ENCODE assay signal across 20 cellular contexts in genomic region chr1:51048670-51049069, GRCh38. TPM values are rescaled to one million over a fixed set of nuclear protein-coding genes. Genes with fewer than 3 reads are reported as not detected.
DNase-seq lines count a peak whose midpoint lies in the region; ATAC-seq and TF ChIP-seq lines count a peak whose summit lies in the region.
"Had no signal": no experiment of that assay in that cellular context is flagged by ENCODE, and none has a peak within 500 bp of the region (broad histone marks: within the 10 kb centered on the region; RNA-seq: fewer than 3 reads in every experiment).

No MANE protein-coding gene starts in this region.

- TF ChIP-seq CTCF in SK-N-SH (IDR thresholded peaks at IDR 0.05), result no peak
- TF ChIP-seq CTCF in dorsolateral prefrontal cortex (IDR thresholded peaks at IDR 0.05 in 54 of 56, conservative IDR thresholded peaks at IDR 0.05 in 2 of 56; ENCODE audit: low read depth in 1 of 56, partially characterized antibody in 56 of 56), result no peak

- H3K9me3 ChIP-seq in SK-N-SH, result no peaks in the 10 kb centered on the region

- no peak for TF ChIP-seq RAD21 in SK-N-SH (IDR thresholded peaks at IDR 0.05; ENCODE audit: low read length)

- WGBS in SK-N-SH (ENCODE audit: low lambda C conversion rate), result 37% methylated on average over 2 of the region's 2 CpGs

- no peak for TF ChIP-seq EP300 in SK-N-SH (IDR thresholded peaks at IDR 0.05; ENCODE audit: borderline replicate concordance in 1 of 2, low read depth in 1 of 2, low read length in 1 of 2)

- no peak overlapping the region for H3K27ac ChIP-seq in SK-N-SH (ENCODE audit: low read depth in 2 of 2, low read length in 1 of 2)
- no peak overlapping the region for H3K27ac ChIP-seq in dorsolateral prefrontal cortex
- H3K27ac ChIP-seq: 22Rv1 had no signal

- POLR2A ChIA-PET in SK-N-SH (lab: Yijun Ruan, JAX), result no interaction called here

- no peak overlapping the region for H3K9ac ChIP-seq in SK-N-SH

- H3K4me3 ChIP-seq in SK-N-SH (ENCODE audit: low read depth in 2 of 2, low read length in 1 of 2) (no peak overlapping the region), dorsolateral prefrontal cortex (no peak overlapping the region)
- H3K4me3 ChIP-seq: GM12878, GM23338 had no signal

- H3K36me3 ChIP-seq in SK-N-SH (replicated peaks in 1 of 2; ENCODE audit: control insufficient read depth in 1 of 2, insufficient read depth in 2 of 2, low read length in 1 of 2), result no peaks in the 10 kb centered on the region

- H3K4me2 ChIP-seq in SK-N-SH, result no peak overlapping the region
- H3K4me2 ChIP-seq: GM23338 had no signal

- H3K27ac Mint-ChIP-seq in stimulated activated naive CD8-positive, alpha-beta T cell treated with anti-CD3 and anti-CD28 coated beads, Interleukin-15, amount 100 ng/mL, for 72 hours, result no peak overlapping the region
- H3K27ac Mint-ChIP-seq: CD14-positive monocyte; CD8-positive, alpha-beta T cell; GM23338; IgD-negative memory B cell had no signal

- no peaks in the 10 kb centered on the region for H3K4me1 ChIP-seq in SK-N-SH (ENCODE audit: control insufficient read depth in 1 of 2, insufficient read depth in 2 of 2, low read depth in 1 of 2, low read length in 1 of 2)

- peak; percentile 8 for DNase-seq in DMS 273 (lab: John Stamatoyannopoulos, UW; ENCODE audit: unreplicated experiment)
- no peak for DNase-seq in DMS 273 treated with DMSO at 0.1 percent for 48 hours (lab: John Stamatoyannopoulos, UW)
- DNase-seq in NCI-H2196 treated with DMSO at 0.1 percent for 48 hours (lab: John Stamatoyannopoulos, UW; ENCODE audit: unreplicated experiment), result peak; percentile 13
- DNase-seq in SK-N-SH, result no peak
- no peak for DNase-seq in EL
- DNase-seq in dorsolateral prefrontal cortex, result no peak
- DNase-seq in stimulated activated naive CD8-positive, alpha-beta T cell treated with anti-CD3 and anti-CD28 coated beads, Interleukin-15, amount 100 ng/mL, for 72 hours, result no peak
- DNase-seq: CD8-positive, alpha-beta T cell; COR-L47; DMS53; H7 had no signal

- no peak for ATAC-seq in GM19324 (IDR thresholded peaks at IDR 0.05; ENCODE audit: low FRiP score, unreplicated experiment)
- no peak for ATAC-seq in stimulated activated naive CD8-positive, alpha-beta T cell treated with anti-CD3 and anti-CD28 coated beads, Interleukin-15, amount 100 ng/mL, for 72 hours
- ATAC-seq: CD8-positive, alpha-beta T cell; GM12878; GM23338 had no signal

- no peaks in the 10 kb centered on the region for H3K4me1 Mint-ChIP-seq in stimulated activated naive CD8-positive, alpha-beta T cell treated with anti-CD3 and anti-CD28 coated beads, Interleukin-15, amount 100 ng/mL, for 72 hours
- H3K4me1 Mint-ChIP-seq: CD14-positive monocyte, GM23338 had no signal

- CTCF ChIA-PET in SK-N-SH (lab: Yijun Ruan, JAX), result no interaction called here

- H3K27me3 ChIP-seq in SK-N-SH (ENCODE audit: insufficient read depth) (no peaks in the 10 kb centered on the region), dorsolateral prefrontal cortex (no peaks in the 10 kb centered on the region)

- H3K79me2 ChIP-seq in SK-N-SH (ENCODE audit: insufficient read depth), result no peaks in the 10 kb centered on the region

- no peak overlapping the region for H2AFZ ChIP-seq in SK-N-SH (ENCODE audit: low read depth)
- H2AFZ ChIP-seq: GM23338 had no signal

- no peaks in the 10 kb centered on the region for H3K9me3 Mint-ChIP-seq in stimulated activated naive CD8-positive, alpha-beta T cell treated with anti-CD3 and anti-CD28 coated beads, Interleukin-15, amount 100 ng/mL, for 72 hours
- H3K9me3 Mint-ChIP-seq: CD8-positive, alpha-beta T cell; GM23338; IgD-negative memory B cell had no signal

- no peak overlapping the region for H3K4me3 Mint-ChIP-seq in stimulated activated naive CD8-positive, alpha-beta T cell treated with anti-CD3 and anti-CD28 coated beads, Interleukin-15, amount 100 ng/mL, for 72 hours
- H3K4me3 Mint-ChIP-seq: CD14-positive monocyte; CD8-positive, alpha-beta T cell; GM23338; IgD-negative memory B cell had no signal

- H4K20me1 ChIP-seq in SK-N-SH (ENCODE audit: insufficient read depth), result no peaks in the 10 kb centered on the region

- intact Hi-C loops in dorsolateral prefrontal cortex (cut with DNase I), result loop anchor here (10.0 kb wide), 3 partner anchors 104 to 274 kb away; no protein-coding TSS in a partner anchor

- H3F3A ChIP-seq in SK-N-SH (replicated peaks; ENCODE audit: insufficient read depth), result no peaks in the 10 kb centered on the region

- H3K27me3 Mint-ChIP-seq in stimulated activated naive CD8-positive, alpha-beta T cell treated with anti-CD3 and anti-CD28 coated beads, Interleukin-15, amount 100 ng/mL, for 72 hours, result peaks cover 21% of the 10 kb centered on the region

- H3K9me2 ChIP-seq in SK-N-SH, result no peaks in the 10 kb centered on the region

TF ChIP-seq in SK-N-SH, 30 proteins besides CTCF, POLR2A, EP300 and RAD21:
- no peak for TF ChIP-seq NRF1 (IDR thresholded peaks at IDR 0.05; ENCODE audit: low read depth, low read length)
- TF ChIP-seq CHD2 (IDR thresholded peaks at IDR 0.05; ENCODE audit: low read length, partially characterized antibody), result no peak
- TF ChIP-seq PBX3 (IDR thresholded peaks at IDR 0.05), result peak; percentile 31
- peak; percentile 12; the same call in 1 of the 2 replicates for TF ChIP-seq TCF12 (IDR thresholded peaks at IDR 0.05)

RNA-seq across cellular contexts. Expression of gene C1orf185, which starts 53.4 kb away (rescaled TPM):
- polyA plus RNA-seq in SK-N-SH (2012; rRNA removed), result not detected in 2 replicates
- polyA plus RNA-seq in SK-N-SH (2012; cell fraction: cytosol; rRNA removed), result 0.03 TPM in 1 of 2 replicates, not detected in the other
- polyA plus RNA-seq in SK-N-SH (2012; cell fraction: nucleus; rRNA removed), result not detected in 2 replicates
- not detected for total RNA-seq in dorsolateral prefrontal cortex
- total RNA-seq: A673; CD8-positive, alpha-beta T cell; GM23338; H7; HT-29 had no signal
- polyA plus RNA-seq: BJ, CD14-positive monocyte, GM12878, GM23338, IgD-negative memory B cell had no signal

Comparison
In these comparisons a context has a peak if more than half of its experiments do, and no peak if none do; other contexts are left out.
1. DNase-seq: peak in DMS 273 (single experiment) and NCI-H2196 treated with DMSO at 0.1 percent for 48 hours (single experiment); none in DMS 273 treated with DMSO at 0.1 percent for 48 hours (single experiment), SK-N-SH (single experiment), EL (single experiment), dorsolateral prefrontal cortex (0 of 10) and stimulated activated naive CD8-positive, alpha-beta T cell treated with anti-CD3 and anti-CD28 coated beads, Interleukin-15, amount 100 ng/mL, for 72 hours (0 of 2).